ENCODE assay signal across 21 cellular contexts in the genomic region with DNA sequence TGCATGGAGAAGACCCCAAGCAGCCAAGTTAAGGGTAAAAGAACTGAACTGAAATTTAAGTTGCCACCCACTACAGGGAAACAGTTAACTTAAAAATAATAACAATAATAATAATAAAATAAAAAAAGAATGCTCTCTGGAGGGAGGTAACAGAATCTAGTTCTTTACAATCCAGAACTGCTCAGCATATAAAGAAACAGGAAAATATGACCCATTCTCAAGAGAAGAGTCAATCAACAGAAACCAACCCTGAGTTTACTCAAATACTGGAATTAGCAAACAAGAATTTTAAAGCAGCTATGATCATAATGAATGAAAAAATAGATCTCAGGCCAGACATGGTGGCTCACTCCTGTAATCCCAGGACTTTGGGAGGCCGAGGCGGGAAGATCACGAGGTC. TPM values are rescaled to one million over a fixed set of nuclear protein-coding genes. Genes with fewer than 3 reads are reported as not detected.
DNase-seq lines count a peak whose midpoint lies in the region; ATAC-seq, FAIRE-seq and TF ChIP-seq lines count a peak whose summit lies in the region.
"Had no signal": no experiment of that assay in that cellular context is flagged by ENCODE, and none has a peak within 500 bp of the region (broad histone marks: within the 10 kb centered on the region; RNA-seq: fewer than 3 reads in every experiment).

No MANE protein-coding gene starts in this region.

- no peak overlapping the region for H3K4me3 ChIP-seq in astrocyte (ENCODE audit: insufficient read depth, low read depth, low read length)
- H3K4me3 ChIP-seq: mucosa of descending colon, PC-9, right atrium auricular region, SK-N-MC, stomach, uterus had no signal

- no peak for FAIRE-seq in astrocyte (lab: Jason Lieb, UNC)
- FAIRE-seq in urothelium cell line (lab: Jason Lieb, UNC) = no peak
- FAIRE-seq: colon, endothelial cell of umbilical vein, frontal cortex had no signal

- H3K36me3 ChIP-seq in astrocyte (ENCODE audit: insufficient read depth, low read length) = no peaks in the 10 kb centered on the region
- H3K36me3 ChIP-seq: right atrium auricular region, stomach, uterus had no signal

- peak; percentile 14 for ATAC-seq in HG02610 (IDR thresholded peaks at IDR 0.05; ENCODE audit: unreplicated experiment)
- peak; percentile 17 for ATAC-seq in stimulated activated memory B cell treated with anti-CD40 and anti-IgM and Interleukin-4, amounts not matched to agents 10 μg/mL and 1 μg/mL and 100 μg/mL, for 72 hours
- ATAC-seq: mucosa of descending colon had no signal

- peaks cover 95% of the 10 kb centered on the region for H3K79me2 ChIP-seq in astrocyte (ENCODE audit: insufficient read depth, low read length)

- no peak overlapping the region for H2AFZ ChIP-seq in astrocyte (ENCODE audit: low read depth, low read length)
- H2AFZ ChIP-seq: PC-9 had no signal

- H3K4me3 Mint-ChIP-seq in activated naive CD4-positive, alpha-beta T cell treated with anti-CD3 and anti-CD28 coated beads, Interleukin-2, amount 10 ng/mL, durations not matched to agents 7 days and 5 days = no peak overlapping the region
- no peak overlapping the region for H3K4me3 Mint-ChIP-seq in astrocyte (ENCODE audit: unreplicated experiment)
- H3K4me3 Mint-ChIP-seq in stimulated activated memory B cell treated with anti-CD40 and anti-IgM and Interleukin-4, amounts not matched to agents 10 μg/mL and 1 μg/mL and 100 μg/mL, for 72 hours = no peak overlapping the region

- H3K9me3 ChIP-seq in astrocyte (ENCODE audit: insufficient read depth, low read depth, low read length) = no peaks in the 10 kb centered on the region
- H3K9me3 ChIP-seq: mucosa of descending colon, right atrium auricular region, stomach, uterus had no signal

- H3K4me2 ChIP-seq in astrocyte (ENCODE audit: low read length) = peak overlapping the region; percentile 16
- H3K4me2 ChIP-seq: PC-9 had no signal

- peaks cover 3% of the 10 kb centered on the region for H3K36me3 Mint-ChIP-seq in activated naive CD4-positive, alpha-beta T cell treated with anti-CD3 and anti-CD28 coated beads, Interleukin-2, amount 10 ng/mL, durations not matched to agents 7 days and 5 days
- H3K36me3 Mint-ChIP-seq in astrocyte (ENCODE audit: low read depth, unreplicated experiment) = peaks cover 3% of the 10 kb centered on the region
- H3K36me3 Mint-ChIP-seq in stimulated activated memory B cell treated with anti-CD40 and anti-IgM and Interleukin-4, amounts not matched to agents 10 μg/mL and 1 μg/mL and 100 μg/mL, for 72 hours = peaks cover 6% of the 10 kb centered on the region

- H3K27ac ChIP-seq in astrocyte (ENCODE audit: low read depth, low read length) = no peak overlapping the region
- H3K27ac ChIP-seq: PC-9, right atrium auricular region, SK-N-MC, stomach, uterus had no signal

- H3K9me3 Mint-ChIP-seq in activated naive CD4-positive, alpha-beta T cell treated with anti-CD3 and anti-CD28 coated beads, Interleukin-2, amount 10 ng/mL, durations not matched to agents 7 days and 5 days = no peaks in the 10 kb centered on the region
- H3K9me3 Mint-ChIP-seq in astrocyte (ENCODE audit: unreplicated experiment) = no peaks in the 10 kb centered on the region
- no peaks in the 10 kb centered on the region for H3K9me3 Mint-ChIP-seq in stimulated activated memory B cell treated with anti-CD40 and anti-IgM and Interleukin-4, amounts not matched to agents 10 μg/mL and 1 μg/mL and 100 μg/mL, for 72 hours

- H3K27me3 Mint-ChIP-seq in activated naive CD4-positive, alpha-beta T cell treated with anti-CD3 and anti-CD28 coated beads, Interleukin-2, amount 10 ng/mL, durations not matched to agents 7 days and 5 days = no peaks in the 10 kb centered on the region
- H3K27me3 Mint-ChIP-seq in astrocyte (ENCODE audit: low read depth, unreplicated experiment) = no peaks in the 10 kb centered on the region
- H3K27me3 Mint-ChIP-seq in stimulated activated memory B cell treated with anti-CD40 and anti-IgM and Interleukin-4, amounts not matched to agents 10 μg/mL and 1 μg/mL and 100 μg/mL, for 72 hours = no peaks in the 10 kb centered on the region

- H3K9ac ChIP-seq in astrocyte (ENCODE audit: low read length) = no peak overlapping the region

- peak overlapping the region; percentile 30 for H3K27ac Mint-ChIP-seq in activated naive CD4-positive, alpha-beta T cell treated with anti-CD3 and anti-CD28 coated beads, Interleukin-2, amount 10 ng/mL, durations not matched to agents 7 days and 5 days
- peak overlapping the region; percentile 83 for H3K27ac Mint-ChIP-seq in astrocyte (ENCODE audit: unreplicated experiment)
- peak overlapping the region; percentile 77 for H3K27ac Mint-ChIP-seq in stimulated activated memory B cell treated with anti-CD40 and anti-IgM and Interleukin-4, amounts not matched to agents 10 μg/mL and 1 μg/mL and 100 μg/mL, for 72 hours

- TF ChIP-seq CTCF in astrocyte (IDR thresholded peaks at IDR 0.05; ENCODE audit: insufficient read depth, low read depth, low read length) = no peak

- CTCF ChIA-PET in activated naive CD4-positive, alpha-beta T cell treated with anti-CD3 and anti-CD28 coated beads, Interleukin-2, amount 10 ng/mL, durations not matched to agents 7 days and 5 days (lab: Charles Lee) = interaction anchor here (1.0 kb wide), 1 partner anchor 20 kb away, joined by 4 read pairs; no protein-coding TSS in a partner anchor

- no peaks in the 10 kb centered on the region for H3K27me3 ChIP-seq in astrocyte (ENCODE audit: insufficient read depth, low read length)
- H3K27me3 ChIP-seq: right atrium auricular region, stomach, uterus had no signal

- peaks cover 72% of the 10 kb centered on the region for H4K20me1 ChIP-seq in astrocyte (ENCODE audit: insufficient read depth, low read length)

- peaks cover 30% of the 10 kb centered on the region for H3K4me1 ChIP-seq in astrocyte (ENCODE audit: insufficient read depth, low read length)
- H3K4me1 ChIP-seq: uterus had no signal

- no peak for DNase-seq in activated naive CD4-positive, alpha-beta T cell treated with anti-CD3 and anti-CD28 coated beads, Interleukin-2, amount 10 ng/mL, durations not matched to agents 7 days and 5 days
- DNase-seq in activated naive CD4-positive, alpha-beta T cell treated with Interleukin-2 at 50 U/mL for 16 hours = no peak
- DNase-seq in astrocyte (ENCODE audit: low read depth) = no peak
- no peak for DNase-seq in urothelium cell line (ENCODE audit: low spot score)
- DNase-seq in HCEC 1CT = no peak
- no peak for DNase-seq in ureter (ENCODE audit: low spot score)
- DNase-seq: activated CD4-positive, alpha-beta T cell treated with anti-CD3 and anti-CD28 coated beads, Interleukin-2, amount 50 U/mL, for 1 hour; aorta; left colon; mucosa of descending colon; NCI-H748 treated with DMSO at 0.1 percent for 48 hours; stomach; uterus had no signal

- H3K4me1 Mint-ChIP-seq in activated naive CD4-positive, alpha-beta T cell treated with anti-CD3 and anti-CD28 coated beads, Interleukin-2, amount 10 ng/mL, durations not matched to agents 7 days and 5 days = peaks cover 68% of the 10 kb centered on the region
- peaks cover 58% of the 10 kb centered on the region for H3K4me1 Mint-ChIP-seq in astrocyte (ENCODE audit: low read depth, unreplicated experiment)
- H3K4me1 Mint-ChIP-seq in stimulated activated memory B cell treated with anti-CD40 and anti-IgM and Interleukin-4, amounts not matched to agents 10 μg/mL and 1 μg/mL and 100 μg/mL, for 72 hours = peaks cover 77% of the 10 kb centered on the region

RNA-seq across cellular contexts. Expression of gene DENND5A, which starts 53.8 kb away (rescaled TPM):
- 147 and 156 TPM in 2 replicates for total RNA-seq in astrocyte
- total RNA-seq in ureter = 75.0 TPM

Comparison
In these comparisons a context has a peak if more than half of its experiments do, and no peak if none do; other contexts are left out.
1. H3K27ac Mint-ChIP-seq: peak in every context shown above with its lines; median percentile 83 in astrocyte; 77 in stimulated activated memory B cell treated with anti-CD40 and anti-IgM and Interleukin-4, amounts not matched to agents 10 μg/mL and 1 μg/mL and 100 μg/mL, for 72 hours; 30 in activated naive CD4-positive, alpha-beta T cell treated with anti-CD3 and anti-CD28 coated beads, Interleukin-2, amount 10 ng/mL, durations not matched to agents 7 days and 5 days.